15 cellular contexts compared by ENCODE assay signal in genomic region chr11:61543606-61544306, GRCh38. TPM values are rescaled to one million over a fixed set of nuclear protein-coding genes. Genes with fewer than 3 reads are reported as not detected.
DNase-seq lines count a peak whose midpoint lies in the region; ATAC-seq and TF ChIP-seq lines count a peak whose summit lies in the region.
"Had no signal": no experiment of that assay in that cellular context is flagged by ENCODE, and none has a peak within 500 bp of the region (broad histone marks: within the 10 kb centered on the region; RNA-seq: fewer than 3 reads in every experiment).

No MANE protein-coding gene starts in this region.

- no peak overlapping the region for H3K4me3 ChIP-seq in RWPE2 (ENCODE audit: severe bottlenecking)
- H3K4me3 ChIP-seq in fibroblast of pulmonary artery (replicated peaks; ENCODE audit: low read depth, low read length) = no peak overlapping the region
- H3K4me3 ChIP-seq: SJSA1 had no signal

- DNase-seq in GOT3 (lab: John Stamatoyannopoulos, UW) (peak; percentile 47), RWPE2 (ENCODE audit: low spot score) (no peak), fibroblast of pulmonary artery (ENCODE audit: low read depth) (peak; percentile 30), left cardiac atrium (no peak), NCI-H2081 (lab: John Stamatoyannopoulos, UW) (no peak)
- DNase-seq: activated CD4-positive, alpha-beta T cell treated with anti-CD3 and anti-CD28 coated beads, Interleukin-2, amount 50 U/mL, for 48 hours; midbrain; NCI-H2081 treated with DMSO at 0.1 percent for 48 hours; occipital lobe; stimulated activated CD4-positive, alpha-beta T cell treated with anti-CD3 and anti-CD28 coated beads, Interleukin-12 subunit alpha, Interleukin-12 subunit beta, amount 100 ng/mL, for 4 hours had no signal

- ATAC-seq in RWPE2 (ENCODE audit: low read depth) (peak; percentile 24; the same call in 2 of the 3 replicates), HG03378 (IDR thresholded peaks at IDR 0.05; ENCODE audit: unreplicated experiment) (no peak), HG03565 (IDR thresholded peaks at IDR 0.05; ENCODE audit: unreplicated experiment) (no peak), left cardiac atrium (no peak)

- no peaks in the 10 kb centered on the region for H3K27me3 ChIP-seq in RWPE2 (ENCODE audit: insufficient read depth, poor library complexity, severe bottlenecking)

- TF ChIP-seq CTCF in 22Rv1 (IDR thresholded peaks at IDR 0.05) (no peak), RWPE2 (IDR thresholded peaks at IDR 0.05; ENCODE audit: poor library complexity, severe bottlenecking) (no peak), fibroblast of pulmonary artery (IDR thresholded peaks at IDR 0.05; ENCODE audit: low read length, missing control alignments) (no peak)

- no peaks in the 10 kb centered on the region for H3K9me3 ChIP-seq in RWPE2 (ENCODE audit: severe bottlenecking)

- intact Hi-C loops in left cardiac atrium (cut with DNase I) = no loop called here

- no peaks in the 10 kb centered on the region for H3K36me3 ChIP-seq in RWPE2 (ENCODE audit: low read depth)
- H3K36me3 ChIP-seq: SJSA1 had no signal

- peak overlapping the region; percentile 46 for H3K27ac ChIP-seq in 22Rv1
- no peak overlapping the region for H3K27ac ChIP-seq in RWPE2 (ENCODE audit: poor library complexity, severe bottlenecking)
- H3K27ac ChIP-seq: SJSA1 had no signal

- H3K4me1 ChIP-seq in RWPE2 (ENCODE audit: insufficient read depth, poor library complexity, severe bottlenecking) = peaks cover 3% of the 10 kb centered on the region
- H3K4me1 ChIP-seq: SJSA1 had no signal

RNA-seq across cellular contexts. Expression of gene LRRC10B, which starts 35.2 kb away (rescaled TPM):
- total RNA-seq in left cardiac atrium = 1 to 10 TPM in 1 of 2 donors, under 1 TPM in 1; 0.74 to 1.1 TPM
- total RNA-seq: activated T-helper 1 cell treated with anti-CD3 and anti-CD28 coated beads, Interleukin-12 subunit alpha, Interleukin-12 subunit beta, Interleukin-2, Interleukin-4 antibody, amounts not matched to agents 30 ng/mL and 10 ng/mL and 1 ng/mL, durations not matched to agents 14 hours and 24 hours and 36 hours; SJSA1 had no signal

RNA-seq across cellular contexts. Expression of gene SYT7, which starts 37.1 kb away (rescaled TPM):
- total RNA-seq in left cardiac atrium = 10 to 100 TPM; 36.7 to 39.7 TPM
- total RNA-seq: SJSA1 had no signal

Comparison
In these comparisons a context has a peak if more than half of its experiments do, and no peak if none do; other contexts are left out.
1. DNase-seq: peak in GOT3 (single experiment) and fibroblast of pulmonary artery (single experiment); none in RWPE2 (single experiment), left cardiac atrium (single experiment) and NCI-H2081 (0 of 2).